2 cellular contexts compared by ENCODE assay signal in genomic region chr10:52266858-52267257, GRCh38.
TF ChIP-seq lines count a peak whose summit lies in the region.

No MANE protein-coding gene starts in this region.

TF ChIP-seq in HepG2, 621 proteins besides CTCF, POLR2A, EP300 and RAD21:
- peak; percentile 70 for TF ChIP-seq CREB1 (IDR thresholded peaks at IDR 0.05)
- TF ChIP-seq CREB1 (CRISPR knock-in tag; IDR thresholded peaks at IDR 0.05) = no peak
- no peak for TF ChIP-seq THAP7 (CRISPR knock-in tag; IDR thresholded peaks at IDR 0.05)
TF ChIP-seq in HepG2: peak in this region for 1.

TF ChIP-seq in HEK293, 187 proteins besides CTCF, POLR2A, EP300 and RAD21:
- TF ChIP-seq ZNF513 (tag by site-specific recombination; IDR thresholded peaks at IDR 0.05) (peak; percentile 68), ZNF555 (tag by site-specific recombination; conservative IDR thresholded peaks at IDR 0.05) (no peak), ZNF664 (tag by site-specific recombination; IDR thresholded peaks at IDR 0.05) (no peak), ZSCAN23 (tag by site-specific recombination; IDR thresholded peaks at IDR 0.05) (no peak), YY1 (tag by site-specific recombination; IDR thresholded peaks at IDR 0.05) (no peak)
